ENCODE assay signal across 10 cellular contexts in the genomic region with DNA sequence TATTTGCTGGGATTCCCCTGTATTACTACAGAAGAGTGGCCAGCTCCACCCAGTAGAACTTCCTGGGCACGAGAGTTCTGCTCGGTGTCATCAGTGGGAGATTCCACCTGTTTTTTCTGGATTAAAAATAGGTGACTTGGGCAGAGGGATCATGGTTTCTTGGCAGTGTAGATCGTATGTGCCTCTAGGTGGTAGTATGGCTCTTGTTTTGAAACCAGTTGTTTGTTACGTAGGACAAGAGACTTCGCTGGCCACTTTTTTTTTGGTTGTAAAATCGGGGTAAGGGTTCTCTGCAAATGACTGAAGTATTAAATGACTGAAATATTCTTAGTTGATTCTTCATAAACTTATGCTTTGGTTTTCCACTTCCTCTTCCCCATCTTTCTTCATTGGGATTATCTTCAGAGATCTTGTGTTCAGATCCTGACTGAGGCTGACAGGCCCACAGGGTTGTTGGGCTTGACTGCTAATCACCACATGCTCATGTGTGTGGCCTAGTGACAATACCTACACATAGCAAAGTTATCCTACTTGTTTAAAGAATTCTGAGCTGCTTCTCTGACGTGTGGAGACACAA. TPM values are rescaled to one million over a fixed set of nuclear protein-coding genes. Genes with fewer than 3 reads are reported as not detected.
DNase-seq lines count a peak whose midpoint lies in the region; ATAC-seq and TF ChIP-seq lines count a peak whose summit lies in the region.
"Had no signal": no experiment of that assay in that cellular context is flagged by ENCODE, and none has a peak within 500 bp of the region (broad histone marks: within the 10 kb centered on the region; RNA-seq: fewer than 3 reads in every experiment).

No MANE protein-coding gene starts in this region.

- CTCF ChIA-PET in activated naive CD4-positive, alpha-beta T cell treated with anti-CD3 and anti-CD28 coated beads for 36 hours (lab: Charles Lee) = interaction anchor here (0.5 to 6.2 kb wide), 17 partner anchors 10 to 1065 kb away, joined by 3 to 45 read pairs (median 6); no protein-coding TSS in a partner anchor

- WGBS in stomach, 5 donors = 40 to 63% (median 50%) methylated on average over 7 of the region's 7 CpGs

- H3K36me3 ChIP-seq in RWPE2 (ENCODE audit: low read depth) = no peaks in the 10 kb centered on the region
- no peaks in the 10 kb centered on the region for H3K36me3 ChIP-seq in stomach

- H3K36me3 Mint-ChIP-seq in activated naive CD4-positive, alpha-beta T cell treated with anti-CD3 and anti-CD28 coated beads for 36 hours (ENCODE audit: low read depth) = no peaks in the 10 kb centered on the region

- no peak for TF ChIP-seq EP300 in stomach (IDR thresholded peaks at IDR 0.05)

- DNase-seq in activated naive CD4-positive, alpha-beta T cell treated with anti-CD3 and anti-CD28 coated beads for 36 hours = peak; percentile 22
- no peak for DNase-seq in activated naive CD4-positive, alpha-beta T cell (lab: John Stamatoyannopoulos, UW)
- DNase-seq in RWPE2 (ENCODE audit: low spot score) (no peak), foreskin fibroblast (peak in 1 of 2 donors; percentile 30), stomach (no peak), kidney glomerular epithelial cell (lab: John Stamatoyannopoulos, UW) (no peak), ecto neural progenitor cell (ENCODE audit: low spot score) (no peak)
- DNase-seq: activated CD8-positive, alpha-beta memory T cell treated with anti-CD3 and anti-CD28 coated beads, Interleukin-2, amount 50 U/mL, for 4 hours; stimulated activated CD4-positive, alpha-beta T cell treated with anti-CD3 and anti-CD28 coated beads, Interleukin-4, amount 100 ng/mL, for 4 hours had no signal

- no peak overlapping the region for H3K27ac Mint-ChIP-seq in activated naive CD4-positive, alpha-beta T cell treated with anti-CD3 and anti-CD28 coated beads for 36 hours

- peak; percentile 42 for TF ChIP-seq CTCF in RWPE2 (IDR thresholded peaks at IDR 0.05; ENCODE audit: poor library complexity, severe bottlenecking)
- peak; percentile 40 for TF ChIP-seq CTCF in foreskin fibroblast (IDR thresholded peaks at IDR 0.05; ENCODE audit: low read depth, low read length)
- peak in 4 of 7 experiments; percentile 16 to 40 (median 28) for TF ChIP-seq CTCF in stomach (IDR thresholded peaks at IDR 0.05)

- H3K4me3 ChIP-seq in RWPE2 (ENCODE audit: severe bottlenecking) (no peak overlapping the region), foreskin fibroblast (ENCODE audit: low read depth in 1 of 2, low read length in 2 of 2) (no peak overlapping the region), stomach (no peak overlapping the region)

- H3K27me3 Mint-ChIP-seq in activated naive CD4-positive, alpha-beta T cell treated with anti-CD3 and anti-CD28 coated beads for 36 hours (ENCODE audit: low read depth) = no peaks in the 10 kb centered on the region

- no peak overlapping the region for H3K4me3 Mint-ChIP-seq in activated naive CD4-positive, alpha-beta T cell treated with anti-CD3 and anti-CD28 coated beads for 36 hours

- intact Hi-C loops in activated naive CD4-positive, alpha-beta T cell treated with anti-CD3 and anti-CD28 coated beads for 36 hours (cut with micrococcal nuclease) = loop anchor here (1.0 to 5.0 kb wide), 3 partner anchors 87 to 389 kb away; no protein-coding TSS in a partner anchor
- intact Hi-C loops in stomach (cut with DNase I; ENCODE audit: low total_unique reads) = loop anchor here (10.0 kb wide), 1 partner anchor 384 kb away; no protein-coding TSS in a partner anchor

- ATAC-seq in RWPE2 (ENCODE audit: low read depth) = no peak
- no peak for ATAC-seq in HG02973 (IDR thresholded peaks at IDR 0.05; ENCODE audit: unreplicated experiment)

- H3K4me1 ChIP-seq in RWPE2 (ENCODE audit: insufficient read depth, poor library complexity, severe bottlenecking) (no peaks in the 10 kb centered on the region), stomach (peaks cover 6 to 37% (median 28%) of the 10 kb centered on the region in 4 donors)

- no peaks in the 10 kb centered on the region for H3K9me3 Mint-ChIP-seq in activated naive CD4-positive, alpha-beta T cell treated with anti-CD3 and anti-CD28 coated beads for 36 hours

- no peaks in the 10 kb centered on the region for H3K9me3 ChIP-seq in RWPE2 (ENCODE audit: severe bottlenecking)
- H3K9me3 ChIP-seq in stomach = no peaks in the 10 kb centered on the region

- no peak for TF ChIP-seq POLR2A in stomach (IDR thresholded peaks at IDR 0.05)

- H3K27me3 ChIP-seq in RWPE2 (ENCODE audit: insufficient read depth, poor library complexity, severe bottlenecking) (no peaks in the 10 kb centered on the region), stomach (no peaks in the 10 kb centered on the region)

- H3K4me1 Mint-ChIP-seq in activated naive CD4-positive, alpha-beta T cell treated with anti-CD3 and anti-CD28 coated beads for 36 hours (ENCODE audit: low read depth) = peaks cover 48% of the 10 kb centered on the region

- H3K27ac ChIP-seq in RWPE2 (ENCODE audit: poor library complexity, severe bottlenecking) (no peak overlapping the region), stomach (no peak overlapping the region)

RNA-seq across cellular contexts. Expression of a gene that starts 43.8 kb away (rescaled TPM):
- total RNA-seq in activated naive CD4-positive, alpha-beta T cell treated with anti-CD3 and anti-CD28 coated beads for 36 hours = 100 to 1,000 TPM; 271 to 295 TPM
- total RNA-seq in stomach = 100 to 1,000 TPM in 3 of 5 donors, 10 to 100 TPM in 2; 52.4 to 167 (median 104) TPM
- polyA plus RNA-seq in stomach = 100 to 1,000 TPM in 2 of 3 donors, 10 to 100 TPM in 1; 91.2 to 145 (median 115) TPM
